ENCODE assay signal across 20 cellular contexts in genomic region chr1:152962876-152963415, GRCh38. TPM values are rescaled to one million over a fixed set of nuclear protein-coding genes. Genes with fewer than 3 reads are reported as not detected.
DNase-seq lines count a peak whose midpoint lies in the region; ATAC-seq, FAIRE-seq and TF ChIP-seq lines count a peak whose summit lies in the region.
"Had no signal": no experiment of that assay in that cellular context is flagged by ENCODE, and none has a peak within 500 bp of the region (broad histone marks: within the 10 kb centered on the region; RNA-seq: fewer than 3 reads in every experiment).

No MANE protein-coding gene starts in this region.

- H3K9me3 ChIP-seq in BLaER1 treated with 17β-estradiol and CSF1 and Interleukin-3, amounts not matched to agents 10 nM and 100 nM (replicated peaks in 1 of 11): peaks cover 0 to 11% (median 3%) of the 10 kb centered on the region in 11 experiments; a peak in 6 of 22 replicates
- no peaks in the 10 kb centered on the region for H3K9me3 ChIP-seq in Karpas-422 (ENCODE audit: low read length)

- DNase-seq in Karpas-422: peak; percentile 31
- no peak for DNase-seq in bronchial epithelial cell (ENCODE audit: low read depth)
- no peak for DNase-seq in NCI-H748 (lab: John Stamatoyannopoulos, UW; ENCODE audit: unreplicated experiment)
- no peak for DNase-seq in SIG-M5 treated with dmso at 0.1 percent for 504 hours (lab: John Stamatoyannopoulos, UW; ENCODE audit: unreplicated experiment)
- DNase-seq: CD4-positive, alpha-beta memory T cell; DMS153; DMS79; GDM1; H7; HFFc6 had no signal

- H2AFZ ChIP-seq in Karpas-422 (ENCODE audit: low read length): no peak overlapping the region
- H2AFZ ChIP-seq: GM23338 had no signal

- no peaks in the 10 kb centered on the region for H4K20me1 ChIP-seq in BLaER1 treated with 17β-estradiol and CSF1 and Interleukin-3, amounts not matched to agents 10 nM and 100 nM
- H4K20me1 ChIP-seq in Karpas-422 (ENCODE audit: insufficient read depth, low read depth, low read length): no peaks in the 10 kb centered on the region

- no peak for TF ChIP-seq CTCF in bronchial epithelial cell (IDR thresholded peaks at IDR 0.05; ENCODE audit: insufficient read depth, low read length, severe bottlenecking)

- H3K36me3 ChIP-seq in BLaER1 treated with 17β-estradiol and CSF1 and Interleukin-3, amounts not matched to agents 10 nM and 100 nM: no peaks in the 10 kb centered on the region
- H3K36me3 ChIP-seq in Karpas-422 (ENCODE audit: insufficient read depth, low read length) (no peaks in the 10 kb centered on the region), bronchial epithelial cell (ENCODE audit: control insufficient read depth, insufficient read depth, low read length) (no peaks in the 10 kb centered on the region)

- FAIRE-seq in bronchial epithelial cell (lab: Jason Lieb, UNC): peak; percentile 28
- FAIRE-seq: GM12892, GM18507, HepG2 had no signal

- H3K4me3 ChIP-seq in BLaER1 treated with 17β-estradiol and CSF1 and Interleukin-3, amounts not matched to agents 10 nM and 100 nM: no peak overlapping the region
- H3K4me3 ChIP-seq in Karpas-422 (ENCODE audit: low read length) (no peak overlapping the region), bronchial epithelial cell (ENCODE audit: low read depth, low read length) (no peak overlapping the region)
- H3K4me3 ChIP-seq: GM23338 had no signal

- H3K27me3 ChIP-seq in BLaER1 treated with 17β-estradiol and CSF1 and Interleukin-3, amounts not matched to agents 10 nM and 100 nM: peaks cover 0 to 14% (median 0%) of the 10 kb centered on the region in 11 experiments; a peak in 3 of 22 replicates
- H3K27me3 ChIP-seq in Karpas-422 (ENCODE audit: low read length): no peaks in the 10 kb centered on the region
- no peaks in the 10 kb centered on the region for H3K27me3 ChIP-seq in bronchial epithelial cell (ENCODE audit: control insufficient read depth, insufficient read depth, low read length)

- H3K4me2 ChIP-seq in BLaER1 treated with 17β-estradiol and CSF1 and Interleukin-3, amounts not matched to agents 10 nM and 100 nM: peak overlapping the region in 8 of 11 experiments; percentile 85 to 96 (median 90); a peak in 16 of 22 replicates
- H3K4me2 ChIP-seq in Karpas-422 (ENCODE audit: low read depth, low read length, poor library complexity, severe bottlenecking): no peak overlapping the region
- H3K4me2 ChIP-seq: GM23338 had no signal

- H3K9me2 ChIP-seq in Karpas-422 (replicated peaks; ENCODE audit: insufficient read depth, low read length): no peaks in the 10 kb centered on the region

- no peaks in the 10 kb centered on the region for H3K79me2 ChIP-seq in Karpas-422 (ENCODE audit: low read length)

- no peak for ATAC-seq in HG02588 (IDR thresholded peaks at IDR 0.05; ENCODE audit: unreplicated experiment)
- ATAC-seq: GM23338, HCT116, HepG2 had no signal

- peaks cover 16 to 56% (median 44%) of the 10 kb centered on the region in 10 experiments for H3K4me1 ChIP-seq in BLaER1 treated with 17β-estradiol and CSF1 and Interleukin-3, amounts not matched to agents 10 nM and 100 nM
- peaks cover 9% of the 10 kb centered on the region for H3K4me1 ChIP-seq in Karpas-422 (ENCODE audit: low read length)

- peak overlapping the region in 2 of 11 experiments; percentile 67 to 69; a peak in 2 of 22 replicates for H3K27ac ChIP-seq in BLaER1 treated with 17β-estradiol and CSF1 and Interleukin-3, amounts not matched to agents 10 nM and 100 nM
- H3K27ac ChIP-seq in Karpas-422 (ENCODE audit: low read length): no peak overlapping the region

- peak overlapping the region in 1 of 11 experiments; percentile 4; a peak in 1 of 22 replicates for H3K9ac ChIP-seq in BLaER1 treated with 17β-estradiol and CSF1 and Interleukin-3, amounts not matched to agents 10 nM and 100 nM
- H3K9ac ChIP-seq in Karpas-422 (ENCODE audit: low read length): no peak overlapping the region

RNA-seq across cellular contexts. Expression of gene SPRR4, which starts 7.5 kb away (rescaled TPM):
- not detected in 2 replicates for total RNA-seq in Karpas-422 (2014; rRNA removed; shearing (Covaris generic); ENCODE audit: low replicate concordance)
- not detected in 2 replicates for total RNA-seq in bronchial epithelial cell
- total RNA-seq: A172; B cell; CD4-positive, alpha-beta memory T cell; Daoy; GM23338; H7; HepG2; HFFc6 had no signal

RNA-seq across cellular contexts. Expression of gene SPRR5, which starts 15.9 kb away (rescaled TPM):
- total RNA-seq in Karpas-422 (2014; rRNA removed; shearing (Covaris generic); ENCODE audit: low replicate concordance): not detected in 2 replicates
- not detected in 2 replicates for total RNA-seq in bronchial epithelial cell
- total RNA-seq: A172; B cell; CD4-positive, alpha-beta memory T cell; Daoy; GM23338; H7; HepG2; HFFc6 had no signal

RNA-seq across cellular contexts. Expression of gene SPRR1A, which starts 20.9 kb away (rescaled TPM):
- total RNA-seq in Karpas-422 (2014; rRNA removed; shearing (Covaris generic); ENCODE audit: low replicate concordance): not detected in 2 replicates
- total RNA-seq in bronchial epithelial cell: 41.2 TPM in 1 of 2 replicates, not detected in the other
- total RNA-seq: A172; B cell; CD4-positive, alpha-beta memory T cell; Daoy; GM23338; H7; HepG2; HFFc6 had no signal

RNA-seq across cellular contexts. Expression of gene SPRR3, which starts 38.6 kb away (rescaled TPM):
- total RNA-seq in Karpas-422 (2014; rRNA removed; shearing (Covaris generic); ENCODE audit: low replicate concordance): not detected in 2 replicates
- total RNA-seq in bronchial epithelial cell: 136 and 342 TPM in 2 replicates
- total RNA-seq: A172; B cell; CD4-positive, alpha-beta memory T cell; Daoy; GM23338; H7; HepG2; HFFc6 had no signal

RNA-seq across cellular contexts. Expression of gene IVL, which starts 54.6 kb away (rescaled TPM):
- not detected in 2 replicates for total RNA-seq in Karpas-422 (2014; rRNA removed; shearing (Covaris generic); ENCODE audit: low replicate concordance)
- 1.6 and 14.6 TPM in 2 replicates for total RNA-seq in bronchial epithelial cell
- total RNA-seq: A172; B cell; CD4-positive, alpha-beta memory T cell; GM23338; H7; HepG2; HFFc6 had no signal
